22 cellular contexts compared by ENCODE assay signal in genomic region chr11:1194231-1194976, GRCh38. TPM values are rescaled to one million over a fixed set of nuclear protein-coding genes. Genes with fewer than 3 reads are reported as not detected.
DNase-seq lines count a peak whose midpoint lies in the region; ATAC-seq and TF ChIP-seq lines count a peak whose summit lies in the region.
"Had no signal": no experiment of that assay in that cellular context is flagged by ENCODE, and none has a peak within 500 bp of the region (broad histone marks: within the 10 kb centered on the region; RNA-seq: fewer than 3 reads in every experiment).

No MANE protein-coding gene starts in this region.

- no peaks in the 10 kb centered on the region for H3K36me3 Mint-ChIP-seq in activated naive CD4-positive, alpha-beta T cell treated with anti-CD3 and anti-CD28 coated beads, Interleukin-2, amount 10 ng/mL, durations not matched to agents 7 days and 5 days
- H3K36me3 Mint-ChIP-seq in natural killer cell treated with Interleukin-12 subunit alpha and Interleukin-12 subunit beta and Interleukin-15 and Interleukin-18, amount 100 ng/mL, for 72 hours: no peaks in the 10 kb centered on the region
- H3K36me3 Mint-ChIP-seq: activated naive CD4-positive, alpha-beta T cell treated with anti-CD3 and anti-CD28 coated beads, Interleukin-2, amount 50 U/mL, for 24 hours; CD8-positive, alpha-beta T cell had no signal

- no peak overlapping the region for H3K4me3 Mint-ChIP-seq in activated naive CD4-positive, alpha-beta T cell treated with anti-CD3 and anti-CD28 coated beads, Interleukin-2, amount 10 ng/mL, durations not matched to agents 7 days and 5 days
- H3K4me3 Mint-ChIP-seq in natural killer cell treated with Interleukin-12 subunit alpha and Interleukin-12 subunit beta and Interleukin-15 and Interleukin-18, amount 100 ng/mL, for 72 hours: no peak overlapping the region
- H3K4me3 Mint-ChIP-seq: activated naive CD4-positive, alpha-beta T cell treated with anti-CD3 and anti-CD28 coated beads, Interleukin-2, amount 50 U/mL, for 24 hours; CD8-positive, alpha-beta T cell had no signal

- H3K27ac Mint-ChIP-seq in activated naive CD4-positive, alpha-beta T cell treated with anti-CD3 and anti-CD28 coated beads, Interleukin-2, amount 10 ng/mL, durations not matched to agents 7 days and 5 days: no peak overlapping the region
- H3K27ac Mint-ChIP-seq in natural killer cell treated with Interleukin-12 subunit alpha and Interleukin-12 subunit beta and Interleukin-15 and Interleukin-18, amount 100 ng/mL, for 72 hours: no peak overlapping the region
- H3K27ac Mint-ChIP-seq: activated naive CD4-positive, alpha-beta T cell treated with anti-CD3 and anti-CD28 coated beads, Interleukin-2, amount 50 U/mL, for 24 hours; CD8-positive, alpha-beta T cell had no signal

- H3K4me3 ChIP-seq in coronary artery (no peak overlapping the region), upper lobe of left lung (no peak overlapping the region), foreskin fibroblast (ENCODE audit: low read depth in 1 of 2, low read length in 2 of 2) (no peak overlapping the region)
- H3K4me3 ChIP-seq: SJSA1, thoracic aorta had no signal

- no peaks in the 10 kb centered on the region for H3K9me3 Mint-ChIP-seq in activated naive CD4-positive, alpha-beta T cell treated with anti-CD3 and anti-CD28 coated beads, Interleukin-2, amount 10 ng/mL, durations not matched to agents 7 days and 5 days
- no peaks in the 10 kb centered on the region for H3K9me3 Mint-ChIP-seq in natural killer cell treated with Interleukin-12 subunit alpha and Interleukin-12 subunit beta and Interleukin-15 and Interleukin-18, amount 100 ng/mL, for 72 hours
- H3K9me3 Mint-ChIP-seq: activated naive CD4-positive, alpha-beta T cell treated with anti-CD3 and anti-CD28 coated beads, Interleukin-2, amount 50 U/mL, for 24 hours; CD8-positive, alpha-beta T cell had no signal

- H3K4me1 ChIP-seq in upper lobe of left lung: no peaks in the 10 kb centered on the region
- H3K4me1 ChIP-seq: SJSA1 had no signal

- TF ChIP-seq EP300 in upper lobe of left lung (IDR thresholded peaks at IDR 0.05): no peak

- H3K27me3 Mint-ChIP-seq in activated naive CD4-positive, alpha-beta T cell treated with anti-CD3 and anti-CD28 coated beads, Interleukin-2, amount 10 ng/mL, durations not matched to agents 7 days and 5 days: no peaks in the 10 kb centered on the region
- no peaks in the 10 kb centered on the region for H3K27me3 Mint-ChIP-seq in natural killer cell treated with Interleukin-12 subunit alpha and Interleukin-12 subunit beta and Interleukin-15 and Interleukin-18, amount 100 ng/mL, for 72 hours

- H3K27ac ChIP-seq in coronary artery: no peak overlapping the region
- H3K27ac ChIP-seq in upper lobe of left lung: no peak overlapping the region
- H3K27ac ChIP-seq: brain microvascular endothelial cell, SJSA1, thoracic aorta had no signal

- 94 to 97% methylated on average over 18 to 59 of the region's 59 CpGs for WGBS in upper lobe of left lung, 2 donors

- peak; percentile 20 for DNase-seq in activated naive CD4-positive, alpha-beta T cell treated with anti-CD3 and anti-CD28 coated beads, Interleukin-2, amount 10 ng/mL, durations not matched to agents 7 days and 5 days
- no peak for DNase-seq in activated naive CD4-positive, alpha-beta T cell treated with anti-CD3 and anti-CD28 coated beads, Interleukin-2, amount 50 U/mL, for 16 hours
- DNase-seq in coronary artery (ENCODE audit: low spot score) (peak; percentile 70), upper lobe of left lung (peak; percentile 20 to 78), foreskin fibroblast (no peak), dedifferentiated amniotic fluid mesenchymal stem cell (ENCODE audit: extremely low spot score) (no peak)
- DNase-seq in natural killer cell treated with Interleukin-12 subunit alpha and Interleukin-12 subunit beta and Interleukin-15 and Interleukin-18, amount 100 ng/mL, for 72 hours (ENCODE audit: low spot score): peak; percentile 60
- DNase-seq: activated CD4-positive, alpha-beta T cell treated with anti-CD3 and anti-CD28 coated beads for 4 hours; brain microvascular endothelial cell; CD8-positive, alpha-beta T cell; NCI-H1417 treated with DMSO at 0.1 percent for 48 hours; NCI-H2171; NCI-H748 treated with DMSO at 0.1 percent for 48 hours; OCI-M1 had no signal

- no peak for ATAC-seq in natural killer cell treated with Interleukin-12 subunit alpha and Interleukin-12 subunit beta and Interleukin-15 and Interleukin-18, amount 100 ng/mL, for 72 hours
- no peak for ATAC-seq in upper lobe of left lung (ENCODE audit: low FRiP score in 2 of 2)
- ATAC-seq in GM18519 (IDR thresholded peaks at IDR 0.05; ENCODE audit: low FRiP score, unreplicated experiment): no peak
- ATAC-seq: CD8-positive, alpha-beta T cell had no signal

- H3K9me3 ChIP-seq in upper lobe of left lung: no peaks in the 10 kb centered on the region
- H3K9me3 ChIP-seq: SJSA1, thoracic aorta had no signal

- H3K27me3 ChIP-seq in upper lobe of left lung: peaks cover 0 to 14% (median 5%) of the 10 kb centered on the region in 4 donors
- H3K27me3 ChIP-seq: brain microvascular endothelial cell, SJSA1 had no signal

- H3K36me3 ChIP-seq in upper lobe of left lung: no peaks in the 10 kb centered on the region
- H3K36me3 ChIP-seq: brain microvascular endothelial cell, SJSA1, thoracic aorta had no signal

- CTCF ChIA-PET in activated naive CD4-positive, alpha-beta T cell treated with anti-CD3 and anti-CD28 coated beads, Interleukin-2, amount 10 ng/mL, durations not matched to agents 7 days and 5 days (lab: Charles Lee): no interaction called here

- TF ChIP-seq CTCF in coronary artery (IDR thresholded peaks at IDR 0.05): no peak
- no peak for TF ChIP-seq CTCF in upper lobe of left lung (IDR thresholded peaks at IDR 0.05)
- no peak for TF ChIP-seq CTCF in foreskin fibroblast (IDR thresholded peaks at IDR 0.05; ENCODE audit: low read depth, low read length)

- no peak for TF ChIP-seq POLR2A in upper lobe of left lung (IDR thresholded peaks at IDR 0.05)

- no peaks in the 10 kb centered on the region for H3K4me1 Mint-ChIP-seq in activated naive CD4-positive, alpha-beta T cell treated with anti-CD3 and anti-CD28 coated beads, Interleukin-2, amount 10 ng/mL, durations not matched to agents 7 days and 5 days
- no peaks in the 10 kb centered on the region for H3K4me1 Mint-ChIP-seq in natural killer cell treated with Interleukin-12 subunit alpha and Interleukin-12 subunit beta and Interleukin-15 and Interleukin-18, amount 100 ng/mL, for 72 hours (ENCODE audit: low read depth in 2 of 2)
- H3K4me1 Mint-ChIP-seq: activated naive CD4-positive, alpha-beta T cell treated with anti-CD3 and anti-CD28 coated beads, Interleukin-2, amount 50 U/mL, for 24 hours had no signal

RNA-seq across cellular contexts. Expression of gene MUC5B, which starts 28.5 kb away (rescaled TPM):
- not detected for total RNA-seq in natural killer cell treated with Interleukin-12 subunit alpha and Interleukin-12 subunit beta and Interleukin-15 and Interleukin-18, amount 100 ng/mL, for 72 hours
- 10 to 100 TPM in 4 of 6 donors, 1 to 10 TPM in 2; 3.2 to 54.5 (median 16.2) TPM for total RNA-seq in upper lobe of left lung
- total RNA-seq: CD8-positive, alpha-beta T cell; dermis microvascular lymphatic vessel endothelial cell; epithelial cell of proximal tubule; frontal cortex; SJSA1; thoracic aorta had no signal

RNA-seq across cellular contexts. Expression of gene MUC5AC, which starts 36.7 kb away (rescaled TPM):
- total RNA-seq in natural killer cell treated with Interleukin-12 subunit alpha and Interleukin-12 subunit beta and Interleukin-15 and Interleukin-18, amount 100 ng/mL, for 72 hours: not detected
- 1 to 10 TPM in 2 of 6 donors, under 1 TPM in 3, not detected in 1; under 0.01 to 7.3 (median 0.78) TPM for total RNA-seq in upper lobe of left lung
- total RNA-seq: CD8-positive, alpha-beta T cell; dermis microvascular lymphatic vessel endothelial cell; epithelial cell of proximal tubule; frontal cortex; H1 had no signal

Comparison
In these comparisons a context has a peak if more than half of its experiments do, and no peak if none do; other contexts are left out.
1. DNase-seq: peak in activated naive CD4-positive, alpha-beta T cell treated with anti-CD3 and anti-CD28 coated beads, Interleukin-2, amount 10 ng/mL, durations not matched to agents 7 days and 5 days (single experiment), coronary artery (single experiment), natural killer cell treated with Interleukin-12 subunit alpha and Interleukin-12 subunit beta and Interleukin-15 and Interleukin-18, amount 100 ng/mL, for 72 hours (single experiment) and upper lobe of left lung (2 of 2); none in activated naive CD4-positive, alpha-beta T cell treated with anti-CD3 and anti-CD28 coated beads, Interleukin-2, amount 50 U/mL, for 16 hours (single experiment), foreskin fibroblast (0 of 2) and dedifferentiated amniotic fluid mesenchymal stem cell (single experiment).
2. RNA of gene MUC5B, which starts 28.5 kb away (total RNA-seq): 3.2 to 54.5 TPM in upper lobe of left lung; not detected in natural killer cell treated with Interleukin-12 subunit alpha and Interleukin-12 subunit beta and Interleukin-15 and Interleukin-18, amount 100 ng/mL, for 72 hours; every median in the first group is over 4 times any median in the second.